Comparison of ENCODE assay signal across 28 cellular contexts in genomic region chr17:5823219-5823618, GRCh38.
"Had no signal": no experiment of that assay in that cellular context is flagged by ENCODE, and none has a peak within 500 bp of the region (broad histone marks: within the 10 kb centered on the region; RNA-seq: fewer than 3 reads in every experiment).

No MANE protein-coding gene starts in this region.

- H3K4me3 ChIP-seq: esophagus muscularis mucosa, gastrocnemius medialis, heart right ventricle, left ventricle myocardium inferior, lower lobe of right lung, psoas muscle, spleen, stomach, thoracic aorta, transverse colon had no signal

- ATAC-seq: gastrocnemius medialis, heart right ventricle, left cardiac atrium, lower lobe of right lung, psoas muscle, sciatic nerve had no signal

- H3K4me3 Mint-ChIP-seq: nephron had no signal

- H3K79me2 ChIP-seq: parathyroid adenoma had no signal

- H3K27ac Mint-ChIP-seq: naive B cell, nephron had no signal

- FAIRE-seq: endometrium, islet of Langerhans had no signal

- H3K4me1 Mint-ChIP-seq: naive B cell had no signal

- H3K9ac ChIP-seq: parathyroid adenoma had no signal

- DNase-seq: effector memory CD4-positive, alpha-beta T cell; gastrocnemius medialis; heart right ventricle; hypothalamus; left cardiac atrium; left ventricle myocardium inferior; lower lobe of right lung; mesendoderm; naive B cell; occipital lobe; psoas muscle; retina; spleen; stimulated activated CD4-positive, alpha-beta T cell treated with anti-CD3 and anti-CD28 coated beads, Interleukin-15, amount 100 ng/mL, for 24 hours; stimulated activated CD4-positive, alpha-beta T cell treated with anti-CD3 and anti-CD28 coated beads, Interleukin-1b, Interleukin-23, amount 100 ng/mL, for 48 hours; stimulated activated CD4-positive, alpha-beta T cell treated with anti-CD3 and anti-CD28 coated beads, Interleukin-4, amount 100 ng/mL, for 24 hours; stimulated activated naive CD4-positive, alpha-beta T cell; stomach; substantia nigra; transverse colon had no signal

- H2AFZ ChIP-seq: parathyroid adenoma had no signal

- H3K9me3 ChIP-seq: gastrocnemius medialis, lower lobe of right lung, transverse colon had no signal

- H3K27me3 ChIP-seq: gastrocnemius medialis, transverse colon had no signal

- H3K36me3 ChIP-seq: esophagus muscularis mucosa, gastrocnemius medialis, heart right ventricle, left ventricle myocardium inferior, lower lobe of right lung, spleen, stomach, thoracic aorta, transverse colon had no signal

- H3K4me1 ChIP-seq: esophagus muscularis mucosa, gastrocnemius medialis, heart right ventricle, left ventricle myocardium inferior, lower lobe of right lung, parathyroid adenoma, psoas muscle, spleen, stomach, transverse colon had no signal

- H3K27ac ChIP-seq: epithelial cell of prostate, esophagus muscularis mucosa, gastrocnemius medialis, heart right ventricle, left ventricle myocardium inferior, lower lobe of right lung, parathyroid adenoma, psoas muscle, spleen, stomach, transverse colon had no signal
